Comparison of ENCODE assay signal across 8 cellular contexts in genomic region chr1:39204441-39205081, GRCh38. TPM values are rescaled to one million over a fixed set of nuclear protein-coding genes. Genes with fewer than 3 reads are reported as not detected.
DNase-seq lines count a peak whose midpoint lies in the region; ATAC-seq, FAIRE-seq and TF ChIP-seq lines count a peak whose summit lies in the region.

Gene MACF1, plus strand, starts transcription at chr1:39204695. Its CDS starts 328 bp downstream, at chr1:39205023.

- peak within 1 kb of the TSS; percentile 94 for H3K4me3 Mint-ChIP-seq in activated T-helper 1 cell treated with anti-CD3 and anti-CD28 coated beads, Interleukin-12 subunit alpha, Interleukin-12 subunit beta, Interleukin-2, Interleukin-4 antibody, amounts not matched to agents 30 ng/mL and 10 ng/mL and 1 ng/mL, durations not matched to agents 14 hours and 24 hours and 36 hours
- H3K4me3 Mint-ChIP-seq in naive thymus-derived CD8-positive, alpha-beta T cell: peak within 1 kb of the TSS; percentile 82 to 97 (median 92)

- intact Hi-C loops in activated T-helper 1 cell treated with anti-CD3 and anti-CD28 coated beads, Interleukin-12 subunit alpha, Interleukin-12 subunit beta, Interleukin-2, Interleukin-4 antibody, amounts not matched to agents 30 ng/mL and 10 ng/mL and 1 ng/mL, durations not matched to agents 14 hours and 24 hours and 36 hours (cut with micrococcal nuclease): loop anchor here (1.0 to 2.0 kb wide), 6 partner anchors 7 to 54 kb away; no protein-coding TSS in a partner anchor

- H3K27me3 Mint-ChIP-seq in activated T-helper 1 cell treated with anti-CD3 and anti-CD28 coated beads, Interleukin-12 subunit alpha, Interleukin-12 subunit beta, Interleukin-2, Interleukin-4 antibody, amounts not matched to agents 30 ng/mL and 10 ng/mL and 1 ng/mL, durations not matched to agents 14 hours and 24 hours and 36 hours (ENCODE audit: insufficient read depth): no peaks in the 10 kb centered on the region
- no peaks in the 10 kb centered on the region for H3K27me3 Mint-ChIP-seq in naive thymus-derived CD8-positive, alpha-beta T cell

- TF ChIP-seq CTCF in GM12875 (IDR thresholded peaks at IDR 0.05; ENCODE audit: borderline replicate concordance, insufficient read depth, low read depth, low read length) (no peak), fibroblast of pulmonary artery (IDR thresholded peaks at IDR 0.05; ENCODE audit: low read length, missing control alignments) (peak; percentile 72)

- no peak for FAIRE-seq in urothelium cell line (lab: Jason Lieb, UNC)

- no peaks in the 10 kb centered on the region for H3K9me3 Mint-ChIP-seq in activated T-helper 1 cell treated with anti-CD3 and anti-CD28 coated beads, Interleukin-12 subunit alpha, Interleukin-12 subunit beta, Interleukin-2, Interleukin-4 antibody, amounts not matched to agents 30 ng/mL and 10 ng/mL and 1 ng/mL, durations not matched to agents 14 hours and 24 hours and 36 hours
- no peaks in the 10 kb centered on the region for H3K9me3 Mint-ChIP-seq in naive thymus-derived CD8-positive, alpha-beta T cell

- H3K4me1 Mint-ChIP-seq in activated T-helper 1 cell treated with anti-CD3 and anti-CD28 coated beads, Interleukin-12 subunit alpha, Interleukin-12 subunit beta, Interleukin-2, Interleukin-4 antibody, amounts not matched to agents 30 ng/mL and 10 ng/mL and 1 ng/mL, durations not matched to agents 14 hours and 24 hours and 36 hours (ENCODE audit: low read depth): peaks cover 50% of the 10 kb centered on the region
- peaks cover 41 to 67% (median 61%) of the 10 kb centered on the region in 4 donors for H3K4me1 Mint-ChIP-seq in naive thymus-derived CD8-positive, alpha-beta T cell

- H3K27ac Mint-ChIP-seq in activated T-helper 1 cell treated with anti-CD3 and anti-CD28 coated beads, Interleukin-12 subunit alpha, Interleukin-12 subunit beta, Interleukin-2, Interleukin-4 antibody, amounts not matched to agents 30 ng/mL and 10 ng/mL and 1 ng/mL, durations not matched to agents 14 hours and 24 hours and 36 hours: peak within 1 kb of the TSS; percentile 98
- peak within 1 kb of the TSS; percentile 63 to 99 (median 92) for H3K27ac Mint-ChIP-seq in naive thymus-derived CD8-positive, alpha-beta T cell

- peak within 1 kb of the TSS; percentile 61 for H3K4me3 ChIP-seq in GM12875 (ENCODE audit: low read depth, low read length)
- peak within 1 kb of the TSS; percentile 60 for H3K4me3 ChIP-seq in fibroblast of pulmonary artery (replicated peaks; ENCODE audit: low read depth, low read length)

- POLR2A ChIA-PET in naive thymus-derived CD8-positive, alpha-beta T cell (lab: Charles Lee): interaction anchor here (0.7 to 3.8 kb wide), 7 partner anchors 7 to 37 kb away, joined by 3 to 42 read pairs (median 9); no protein-coding TSS in a partner anchor

- peak; percentile 29 to 33 for ATAC-seq in naive thymus-derived CD8-positive, alpha-beta T cell

- peaks cover 14% of the 10 kb centered on the region for H3K36me3 Mint-ChIP-seq in activated T-helper 1 cell treated with anti-CD3 and anti-CD28 coated beads, Interleukin-12 subunit alpha, Interleukin-12 subunit beta, Interleukin-2, Interleukin-4 antibody, amounts not matched to agents 30 ng/mL and 10 ng/mL and 1 ng/mL, durations not matched to agents 14 hours and 24 hours and 36 hours (ENCODE audit: low read depth)
- H3K36me3 Mint-ChIP-seq in naive thymus-derived CD8-positive, alpha-beta T cell: peaks cover 0 to 3% (median 0%) of the 10 kb centered on the region in 3 donors

- DNase-seq in NCI-H510A (lab: John Stamatoyannopoulos, UW) (peak; percentile 96), fibroblast of pulmonary artery (ENCODE audit: low read depth) (peak; percentile 99), urothelium cell line (ENCODE audit: low spot score) (peak; percentile 73), NCI-H1048 (lab: John Stamatoyannopoulos, UW) (no peak), NCI-H146 (lab: John Stamatoyannopoulos, UW) (no peak)
- peak; percentile 34 for DNase-seq in activated T-helper 1 cell treated with anti-CD3 and anti-CD28 coated beads, Interleukin-12 subunit alpha, Interleukin-12 subunit beta, Interleukin-2, Interleukin-4 antibody, amounts not matched to agents 30 ng/mL and 10 ng/mL and 1 ng/mL, durations not matched to agents 14 hours and 24 hours and 36 hours (ENCODE audit: low spot score)
- no peak for DNase-seq in naive thymus-derived CD8-positive, alpha-beta T cell

RNA-seq across cellular contexts. Expression of gene MACF1, which starts in this region (rescaled TPM):
- total RNA-seq in activated T-helper 1 cell treated with anti-CD3 and anti-CD28 coated beads, Interleukin-12 subunit alpha, Interleukin-12 subunit beta, Interleukin-2, Interleukin-4 antibody, amounts not matched to agents 30 ng/mL and 10 ng/mL and 1 ng/mL, durations not matched to agents 14 hours and 24 hours and 36 hours: 224 and 226 TPM in 2 replicates
- 100 to 1,000 TPM; 215 to 222 TPM for total RNA-seq in naive thymus-derived CD8-positive, alpha-beta T cell
- polyA plus RNA-seq in naive thymus-derived CD8-positive, alpha-beta T cell: 10 to 100 TPM; 13.4 to 60.8 (median 14.7) TPM

Comparison
In these comparisons a context has a peak if more than half of its experiments do, and no peak if none do; other contexts are left out.
1. DNase-seq: peak in NCI-H510A (single experiment), activated T-helper 1 cell treated with anti-CD3 and anti-CD28 coated beads, Interleukin-12 subunit alpha, Interleukin-12 subunit beta, Interleukin-2, Interleukin-4 antibody, amounts not matched to agents 30 ng/mL and 10 ng/mL and 1 ng/mL, durations not matched to agents 14 hours and 24 hours and 36 hours (single experiment), fibroblast of pulmonary artery (single experiment) and urothelium cell line (single experiment); none in naive thymus-derived CD8-positive, alpha-beta T cell (0 of 10), NCI-H1048 (single experiment) and NCI-H146 (single experiment).